In the genomic region with DNA sequence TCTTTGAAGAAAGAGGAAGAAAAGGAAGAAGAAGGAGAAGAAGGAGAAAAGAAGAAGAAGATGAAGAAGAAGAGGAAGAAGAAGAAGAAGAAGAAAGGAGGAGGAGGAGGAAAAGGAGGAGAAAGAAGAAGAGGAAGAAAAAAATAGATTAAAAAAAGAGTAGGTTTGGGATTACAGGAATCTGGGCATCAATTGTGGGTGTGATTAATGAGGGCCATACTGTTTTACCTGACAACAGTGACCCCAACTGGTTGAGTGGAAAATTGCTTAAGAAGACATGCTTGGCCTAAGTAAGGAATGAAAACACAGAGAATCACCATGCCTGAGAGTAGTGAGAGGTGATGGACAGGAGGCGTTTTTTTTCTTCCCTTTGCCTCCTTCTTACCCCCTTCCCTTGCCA, we compare ENCODE assay signal across 8 cellular contexts.
A peak's percentile ranks its signal among the peaks of the same experiment; 100 is the strongest.
DNase-seq lines count a peak whose midpoint lies in the region; ATAC-seq and TF ChIP-seq lines count a peak whose summit lies in the region.

No MANE protein-coding gene starts in this region.

- no CpG with 5 or more reads among the region's 1 CpG for WGBS in neuronal stem cell (ENCODE audit: extremely low coverage in 2 of 2, insufficient read length in 2 of 2, insufficient replicate concordance in 1 of 2), 2 donors
- 57% methylated on average over 1 of the region's 1 CpG for whole genome bisulfite sequencing in suprapubic skin

- H3K4me2 ChIP-seq in neuronal stem cell (ENCODE audit: insufficient read depth, low read length, poor library complexity, severe bottlenecking), result no peak overlapping the region

- H3K23ac ChIP-seq in neuronal stem cell (ENCODE audit: low read depth, low read length, poor library complexity), result no peak overlapping the region

- H3K27me3 ChIP-seq in neuronal stem cell (ENCODE audit: control insufficient read depth in 3 of 3, insufficient read depth in 3 of 3, low read depth in 1 of 3, low read length in 3 of 3) (no peaks in the 10 kb centered on the region), suprapubic skin (no peaks in the 10 kb centered on the region)

- no peak overlapping the region for H3K18ac ChIP-seq in neuronal stem cell (ENCODE audit: low read length)

- no peak for TF ChIP-seq EP300 in suprapubic skin (IDR thresholded peaks at IDR 0.05)

- no peak overlapping the region for H4K8ac ChIP-seq in neuronal stem cell (ENCODE audit: low read depth, low read length)

- H3K14ac ChIP-seq in neuronal stem cell (ENCODE audit: low read length), result no peak overlapping the region

- DNase-seq in D341Med (ENCODE audit: low spot score) (peak; percentile 55), NAMALWA (ENCODE audit: low spot score) (peak; percentile 79), cardiac fibroblast (ENCODE audit: low read depth in 2 of 2) (peak; percentile 41 to 65), neuronal stem cell (ENCODE audit: low spot score) (peak; percentile 51), suprapubic skin (ENCODE audit: low spot score in 2 of 2) (no peak)
- DNase-seq in activated T-cell treated with anti-CD3 and anti-CD28 coated beads, Interleukin-2, amount 50 U/mL, for 48 hours, result no peak

- TF ChIP-seq CTCF in cardiac fibroblast (IDR thresholded peaks at IDR 0.05; ENCODE audit: low read depth, low read length), result peak; percentile 30
- no peak for TF ChIP-seq CTCF in suprapubic skin (IDR thresholded peaks at IDR 0.05)

- no peak overlapping the region for H3K9ac ChIP-seq in neuronal stem cell (ENCODE audit: low read depth, low read length, poor library complexity)

- no peak overlapping the region for H2AFZ ChIP-seq in neuronal stem cell (ENCODE audit: low read length)

- no peak overlapping the region for H4K91ac ChIP-seq in neuronal stem cell (ENCODE audit: low read depth, low read length, poor library complexity)

- no peak overlapping the region for H2BK12ac ChIP-seq in neuronal stem cell (ENCODE audit: low read length)

- H3K4ac ChIP-seq in neuronal stem cell (ENCODE audit: low read length), result no peak overlapping the region

- no peak overlapping the region for H2AK5ac ChIP-seq in neuronal stem cell (ENCODE audit: low read depth, low read length)

- H3K36me3 ChIP-seq in neuronal stem cell (replicated peaks in 1 of 2; ENCODE audit: control insufficient read depth in 2 of 2, insufficient read depth in 2 of 2, low read length in 2 of 2) (no peaks in the 10 kb centered on the region), suprapubic skin (no peaks in the 10 kb centered on the region)

- H3K4me1 ChIP-seq in neuronal stem cell (ENCODE audit: control insufficient read depth in 2 of 2, insufficient read depth in 1 of 2, low read depth in 1 of 2, low read length in 2 of 2) (no peaks in the 10 kb centered on the region), suprapubic skin (no peaks in the 10 kb centered on the region)

- H2BK120ac ChIP-seq in neuronal stem cell (ENCODE audit: low read depth, low read length), result no peak overlapping the region

- no peaks in the 10 kb centered on the region for H3K9me3 ChIP-seq in neuronal stem cell (replicated peaks in 1 of 2; ENCODE audit: control insufficient read depth in 2 of 2, insufficient read depth in 1 of 2, low read depth in 1 of 2, low read length in 2 of 2)
- no peaks in the 10 kb centered on the region for H3K9me3 ChIP-seq in suprapubic skin

- no peak overlapping the region for H2BK5ac ChIP-seq in neuronal stem cell (ENCODE audit: low read length)

- no peaks in the 10 kb centered on the region for H3K79me1 ChIP-seq in neuronal stem cell (ENCODE audit: low read depth, low read length)

- H3K4me3 ChIP-seq in cardiac fibroblast (replicated peaks in 1 of 2; ENCODE audit: low read depth in 2 of 2, low read length in 2 of 2), result no peak overlapping the region
- H3K4me3 ChIP-seq in neuronal stem cell (ENCODE audit: low read length in 2 of 2), result no peak overlapping the region
- H3K4me3 ChIP-seq in suprapubic skin, result no peak overlapping the region

- TF ChIP-seq POLR2A in suprapubic skin (IDR thresholded peaks at IDR 0.05), result no peak

- no peak overlapping the region for H3K27ac ChIP-seq in neuronal stem cell (replicated peaks; ENCODE audit: low read length)
- H3K27ac ChIP-seq in suprapubic skin, result no peak overlapping the region

- ATAC-seq in GM18520 (IDR thresholded peaks at IDR 0.05; ENCODE audit: unreplicated experiment), result peak; percentile 87
- peak; percentile 76 for ATAC-seq in HG02840 (IDR thresholded peaks at IDR 0.05; ENCODE audit: low FRiP score, unreplicated experiment)

- H2BK15ac ChIP-seq in neuronal stem cell (ENCODE audit: low read length), result no peak overlapping the region

Comparison
In these comparisons a context has a peak if more than half of its experiments do, and no peak if none do; other contexts are left out.
1. DNase-seq: peak in D341Med (single experiment), NAMALWA (single experiment), cardiac fibroblast (2 of 2) and neuronal stem cell (single experiment); none in activated T-cell treated with anti-CD3 and anti-CD28 coated beads, Interleukin-2, amount 50 U/mL, for 48 hours (0 of 2) and suprapubic skin (0 of 2).